Comparison of ENCODE assay signal across 8 cellular contexts in the genomic region with DNA sequence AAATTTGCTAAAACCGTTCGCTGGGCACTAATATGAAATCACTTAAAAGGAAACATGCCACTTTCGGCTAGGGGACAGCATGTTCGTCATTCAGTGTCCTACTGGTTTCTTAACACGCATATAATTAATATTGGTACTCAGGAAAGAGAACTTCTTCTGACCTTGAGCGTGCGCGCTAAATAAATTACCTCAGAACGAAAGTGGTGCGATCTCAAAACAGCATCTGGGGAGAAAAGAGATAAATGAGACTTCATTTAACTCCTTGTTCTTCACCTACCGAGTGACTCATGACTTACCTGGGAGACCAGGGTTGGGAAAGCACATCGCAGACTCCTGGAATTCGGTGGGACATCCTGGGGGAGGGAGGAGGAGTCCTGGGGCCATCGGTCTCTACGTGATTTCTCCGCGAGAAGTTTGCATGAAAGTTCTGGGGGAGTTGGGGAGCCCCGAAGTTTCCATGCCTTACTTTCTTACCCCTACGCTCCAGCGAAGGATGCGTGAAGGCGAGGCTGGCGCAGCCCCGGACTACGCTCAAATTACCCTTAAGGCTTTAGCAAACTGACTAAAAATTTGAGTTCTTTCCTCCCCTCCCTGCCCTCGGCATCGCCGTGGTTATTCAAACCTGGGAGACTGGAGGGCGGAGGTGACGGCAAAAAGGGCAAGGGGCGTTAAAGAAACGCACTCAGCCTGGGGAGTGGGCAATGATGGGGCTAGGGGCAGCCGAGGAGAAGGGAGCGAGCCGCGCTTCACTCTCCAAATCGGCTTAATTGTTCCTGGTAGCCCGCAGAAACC. TPM values are rescaled to one million over a fixed set of nuclear protein-coding genes. Genes with fewer than 3 reads are reported as not detected.
DNase-seq lines count a peak whose midpoint lies in the region; ATAC-seq and TF ChIP-seq lines count a peak whose summit lies in the region.

No MANE protein-coding gene starts in this region.

- ATAC-seq in GM18870 (IDR thresholded peaks at IDR 0.05; ENCODE audit: unreplicated experiment) (peak; percentile 24), left lobe of liver (no peak), GM19452 (IDR thresholded peaks at IDR 0.05; ENCODE audit: unreplicated experiment) (no peak)

- no peak for TF ChIP-seq CTCF in AG04450 (IDR thresholded peaks at IDR 0.05; ENCODE audit: low read depth, low read length)
- TF ChIP-seq CTCF in endothelial cell (IDR thresholded peaks at IDR 0.05; ENCODE audit: unreplicated experiment): no peak
- TF ChIP-seq CTCF in nephron (IDR thresholded peaks at IDR 0.05; ENCODE audit: unreplicated experiment in 3 of 3): no peak

- H3K27me3 ChIP-seq in AG04450 (ENCODE audit: control insufficient read depth, insufficient read depth, low read length): no peaks in the 10 kb centered on the region
- H3K27me3 ChIP-seq in SJCRH30: no peaks in the 10 kb centered on the region

- no peak for DNase-seq in AG04450 (ENCODE audit: low read depth, low spot score)
- DNase-seq in SJCRH30: no peak
- DNase-seq in endothelial cell (ENCODE audit: low spot score): peak; percentile 9
- no peak for DNase-seq in left lobe of liver (ENCODE audit: low spot score)
- DNase-seq in cerebellum (ENCODE audit: low spot score): no peak

- H3K36me3 ChIP-seq in SJCRH30: no peaks in the 10 kb centered on the region

- CTCF ChIA-PET in AG04450 (lab: Charles Lee): interaction anchor here (1.0 to 4.7 kb wide), 5 partner anchors 50 to 360 kb away, joined by 4 to 33 read pairs (median 6); no protein-coding TSS in a partner anchor

- H3K9me3 ChIP-seq in AG04450 (ENCODE audit: control insufficient read depth, insufficient read depth, low read length): no peaks in the 10 kb centered on the region; the same call in 1 of the 2 replicates
- H3K9me3 ChIP-seq in SJCRH30 (replicated peaks): no peaks in the 10 kb centered on the region

- peaks cover 4% of the 10 kb centered on the region; the same call in 1 of the 2 replicates for H3K4me1 ChIP-seq in SJCRH30

- peaks cover 17% of the 10 kb centered on the region for H3K27me3 Mint-ChIP-seq in endothelial cell (ENCODE audit: unreplicated experiment)
- H3K27me3 Mint-ChIP-seq in nephron (ENCODE audit: low read depth): peaks cover 62% of the 10 kb centered on the region

- H3K27ac ChIP-seq in AG04450 (ENCODE audit: low read depth, low read length) (peak overlapping the region; percentile 93), SJCRH30 (peak overlapping the region; percentile 40)

- peak overlapping the region; percentile 24 for H3K27ac Mint-ChIP-seq in endothelial cell (ENCODE audit: unreplicated experiment)
- H3K27ac Mint-ChIP-seq in nephron: peak overlapping the region; percentile 6 to 88 (median 62)

- H3K9me3 Mint-ChIP-seq in endothelial cell (ENCODE audit: unreplicated experiment): no peaks in the 10 kb centered on the region
- no peaks in the 10 kb centered on the region for H3K9me3 Mint-ChIP-seq in nephron

- H3K4me3 Mint-ChIP-seq in endothelial cell (ENCODE audit: unreplicated experiment) (peak overlapping the region; percentile 96), nephron (peak overlapping the region; percentile 95 to 99 (median 96))

- no peaks in the 10 kb centered on the region for H3K36me3 Mint-ChIP-seq in endothelial cell (ENCODE audit: low read depth, unreplicated experiment)
- H3K36me3 Mint-ChIP-seq in nephron (ENCODE audit: low read depth): no peaks in the 10 kb centered on the region

- H3K4me3 ChIP-seq in AG04450 (ENCODE audit: low read depth, low read length) (peak overlapping the region; percentile 73), SJCRH30 (peak overlapping the region; percentile 63)

- POLR2A ChIA-PET in AG04450 (lab: Yijun Ruan, JAX): no interaction called here

- H3K4me1 Mint-ChIP-seq in endothelial cell (ENCODE audit: unreplicated experiment) (peaks cover 19% of the 10 kb centered on the region), nephron (peaks cover 13% of the 10 kb centered on the region)

RNA-seq across cellular contexts. Expression of a gene that starts 1.1 kb away (rescaled TPM):
- 9.2 and 15.4 TPM in 2 replicates for polyA plus RNA-seq in AG04450 (2011; rRNA removed)
- 4.1 and 6.7 TPM in 2 replicates for polyA minus RNA-seq in AG04450 (2011; rRNA and poly(A)+ RNA removed)
- total RNA-seq in SJCRH30 (2014; rRNA removed; shearing (Covaris generic)): 0.48 and 0.93 TPM in 2 replicates
- 0.97 TPM for total RNA-seq in endothelial cell (ENCODE audit: unreplicated experiment)
- total RNA-seq in left lobe of liver: not detected
- 12.6 TPM for total RNA-seq in cerebellum
